In the genomic region with DNA sequence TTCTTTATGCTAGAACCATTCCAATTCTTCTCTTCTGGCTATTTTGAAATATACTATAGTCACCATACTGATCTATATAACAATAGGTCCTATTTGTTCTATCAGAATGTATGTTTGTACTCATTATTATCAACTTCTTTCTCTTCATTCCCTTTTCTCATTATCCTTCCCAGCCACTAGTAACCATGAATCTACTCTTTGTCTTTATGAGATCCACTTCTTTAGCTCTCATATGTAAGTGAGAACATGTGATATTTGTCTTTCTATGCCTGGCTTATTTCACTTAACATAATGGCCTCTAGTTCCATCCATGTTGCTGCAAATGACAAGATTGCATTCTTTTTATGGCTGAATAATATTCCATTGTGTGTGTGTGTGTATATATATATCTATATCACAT, we compare ENCODE assay signal across 22 cellular contexts. TPM values are rescaled to one million over a fixed set of nuclear protein-coding genes. Genes with fewer than 3 reads are reported as not detected.
DNase-seq lines count a peak whose midpoint lies in the region; ATAC-seq, FAIRE-seq and TF ChIP-seq lines count a peak whose summit lies in the region.
"Had no signal": no experiment of that assay in that cellular context is flagged by ENCODE, and none has a peak within 500 bp of the region (broad histone marks: within the 10 kb centered on the region; RNA-seq: fewer than 3 reads in every experiment).

No MANE protein-coding gene starts in this region.

- FAIRE-seq in TTC549 (lab: Jason Lieb, UNC): peak; percentile 65
- FAIRE-seq: A549, D721Med, G401.6, GM12891, GM19239 had no signal

- H3K4me1 Mint-ChIP-seq in CD4-positive, alpha-beta T cell (ENCODE audit: low read depth): no peaks in the 10 kb centered on the region
- H3K4me1 Mint-ChIP-seq: B cell; CD4-positive, alpha-beta memory T cell; CD8-positive, alpha-beta memory T cell had no signal

- no peaks in the 10 kb centered on the region for H3K9me3 Mint-ChIP-seq in CD4-positive, alpha-beta T cell
- H3K9me3 Mint-ChIP-seq: CD4-positive, alpha-beta memory T cell; CD8-positive, alpha-beta memory T cell had no signal

- CTCF ChIA-PET in CD4-positive, alpha-beta T cell (lab: Charles Lee): no interaction called here

- peak; percentile 30 for DNase-seq in COLO829 (ENCODE audit: low spot score)
- DNase-seq in foreskin melanocyte: peak; percentile 87
- no peak for DNase-seq in CD4-positive, alpha-beta T cell
- DNase-seq: AML-193; Caco-2; Calu3; CD4-positive, alpha-beta memory T cell; CD8-positive, alpha-beta memory T cell; DMS79 treated with DMSO at 0.1 percent for 48 hours; GF-D8 had no signal

- no peaks in the 10 kb centered on the region for H3K36me3 Mint-ChIP-seq in CD4-positive, alpha-beta T cell (ENCODE audit: low read depth)
- H3K36me3 Mint-ChIP-seq: CD4-positive, alpha-beta memory T cell had no signal

- H3K4me3 Mint-ChIP-seq in CD4-positive, alpha-beta T cell: no peak overlapping the region
- H3K4me3 Mint-ChIP-seq: B cell; CD4-positive, alpha-beta memory T cell; CD8-positive, alpha-beta memory T cell had no signal

- no peaks in the 10 kb centered on the region for H3K27me3 Mint-ChIP-seq in CD4-positive, alpha-beta T cell

- H3K27ac Mint-ChIP-seq in CD4-positive, alpha-beta T cell: no peak overlapping the region
- H3K27ac Mint-ChIP-seq: B cell; CD4-positive, alpha-beta memory T cell; CD8-positive, alpha-beta memory T cell had no signal

- POLR2A ChIA-PET in CD4-positive, alpha-beta T cell (lab: Charles Lee): interaction anchor here (1.0 kb wide), 1 partner anchor 9 kb away, joined by 3 read pairs; no protein-coding TSS in a partner anchor

- H3K9me3 ChIP-seq in CD4-positive, alpha-beta T cell (ENCODE audit: control insufficient read depth, low read length): no peaks in the 10 kb centered on the region
- H3K9me3 ChIP-seq: A549, Caco-2 had no signal

- no peak for ATAC-seq in HG03175 (IDR thresholded peaks at IDR 0.05; ENCODE audit: unreplicated experiment)
- no peak for ATAC-seq in CD4-positive, alpha-beta T cell (ENCODE audit: poor library complexity)
- ATAC-seq in GM21367 (IDR thresholded peaks at IDR 0.05; ENCODE audit: unreplicated experiment): no peak
- ATAC-seq: A549 had no signal

- no peaks in the 10 kb centered on the region for H3K27me3 ChIP-seq in CD4-positive, alpha-beta T cell (ENCODE audit: control insufficient read depth, insufficient read depth, low read length)
- H3K27me3 ChIP-seq: BLaER1 treated with 17β-estradiol and CSF1 and Interleukin-3, amounts not matched to agents 10 nM and 100 nM had no signal

- TF ChIP-seq CTCF in CD4-positive, alpha-beta T cell (IDR thresholded peaks at IDR 0.05): no peak

- intact Hi-C loops in CD4-positive, alpha-beta T cell (cut with DNase I, micrococcal nuclease): no loop called here

- H3K27ac ChIP-seq in CD4-positive, alpha-beta T cell (ENCODE audit: low read depth, low read length): no peak overlapping the region
- H3K27ac ChIP-seq: 22Rv1; A549; BLaER1 treated with 17β-estradiol and CSF1 and Interleukin-3, amounts not matched to agents 10 nM and 100 nM; C4-2B had no signal

RNA-seq across cellular contexts. Expression of a gene that starts 31.7 kb away (rescaled TPM):
- 10 to 100 TPM; 38.0 to 40.4 TPM for total RNA-seq in CD4-positive, alpha-beta T cell

Comparison
In these comparisons a context has a peak if more than half of its experiments do, and no peak if none do; other contexts are left out.
1. DNase-seq: peak in COLO829 (single experiment) and foreskin melanocyte (single experiment); none in CD4-positive, alpha-beta T cell (0 of 10).